15 cellular contexts compared by ENCODE assay signal in the genomic region with DNA sequence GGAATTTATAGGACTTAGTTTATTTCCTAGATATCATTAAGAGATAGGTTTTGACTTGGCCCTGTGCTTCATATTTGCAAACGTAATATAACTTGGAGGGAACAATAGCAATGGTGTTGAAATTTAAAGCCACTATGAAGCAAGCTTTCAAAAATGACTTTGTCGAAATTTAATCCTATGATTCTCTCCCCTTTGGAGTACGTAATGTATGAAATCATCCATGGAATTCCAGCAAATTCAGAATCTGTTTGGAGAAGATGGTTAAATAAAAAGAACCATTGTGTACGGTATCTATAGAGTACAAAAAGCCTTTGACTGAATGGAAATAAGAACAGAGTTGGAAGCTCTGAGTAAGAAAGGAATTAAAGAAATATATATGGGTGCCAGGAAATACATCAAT.
"Had no signal": no experiment of that assay in that cellular context is flagged by ENCODE, and none has a peak within 500 bp of the region (broad histone marks: within the 10 kb centered on the region; RNA-seq: fewer than 3 reads in every experiment).

No MANE protein-coding gene starts in this region.

- H3K27me3 Mint-ChIP-seq: activated B cell treated with CpG ODN at 0.5 μM for 24 hours; stimulated activated naive CD8-positive, alpha-beta T cell treated with anti-CD3 and anti-CD28 coated beads, Interleukin-15, amount 100 ng/mL, for 72 hours had no signal

- H3K4me3 ChIP-seq: heart left ventricle had no signal

- H3K27ac Mint-ChIP-seq: activated B cell treated with CpG ODN at 0.5 μM for 24 hours; nephron progenitor cell; stimulated activated naive CD8-positive, alpha-beta T cell treated with anti-CD3 and anti-CD28 coated beads, Interleukin-15, amount 100 ng/mL, for 72 hours had no signal

- H3K4me1 Mint-ChIP-seq: activated B cell treated with CpG ODN at 0.5 μM for 24 hours had no signal

- H3K4me1 ChIP-seq: foreskin keratinocyte, heart left ventricle had no signal

- H3K9me3 ChIP-seq: heart left ventricle had no signal

- H3K27me3 ChIP-seq: foreskin keratinocyte, heart left ventricle had no signal

- H3K36me3 ChIP-seq: heart left ventricle had no signal

- ATAC-seq: foreskin keratinocyte; heart left ventricle; left lobe of liver; stimulated activated naive CD8-positive, alpha-beta T cell treated with anti-CD3 and anti-CD28 coated beads, Interleukin-15, amount 100 ng/mL, for 72 hours had no signal

- H3K4me3 Mint-ChIP-seq: activated B cell treated with CpG ODN at 0.5 μM for 24 hours, nephron progenitor cell had no signal

- H3K27ac ChIP-seq: foreskin keratinocyte, heart left ventricle had no signal

- DNase-seq: activated B cell treated with CpG ODN at 0.5 μM for 24 hours; activated CD4-positive, alpha-beta T cell treated with anti-CD3 and anti-CD28 coated beads, Interleukin-2, amount 50 U/mL, for 1 hour; activated effector memory CD4-positive, alpha-beta T cell treated with Interleukin-2 at 50 U/mL for 16 hours; activated T-cell treated with anti-CD3 and anti-CD28 coated beads, Interleukin-2, amount 50 U/mL, for 1 hour; cerebellar nuclear complex; dermis blood vessel endothelial cell; foreskin keratinocyte; heart left ventricle; islet precursor cell; mammary epithelial cell; nephron progenitor cell; stimulated activated CD4-positive, alpha-beta T cell treated with anti-CD3 and anti-CD28 coated beads, Interleukin-4, amount 100 ng/mL, for 4 hours; stimulated activated naive CD8-positive, alpha-beta T cell treated with anti-CD3 and anti-CD28 coated beads, Interleukin-15, amount 100 ng/mL, for 72 hours; T-helper 2 cell had no signal

- H3K9me3 Mint-ChIP-seq: activated B cell treated with CpG ODN at 0.5 μM for 24 hours, nephron progenitor cell had no signal
